8 cellular contexts compared by ENCODE assay signal in genomic region chr22:18110194-18110943, GRCh38. TPM values are rescaled to one million over a fixed set of nuclear protein-coding genes. Genes with fewer than 3 reads are reported as not detected.
DNase-seq lines count a peak whose midpoint lies in the region; ATAC-seq and TF ChIP-seq lines count a peak whose summit lies in the region.

Gene TUBA8, plus strand, starts transcription at chr22:18110809. Its CDS starts 57 bp downstream, at chr22:18110866.

- H3K27ac ChIP-seq in esophagus muscularis mucosa (replicated peaks in 1 of 4) = peak within 1 kb of the TSS; percentile 64 to 71 (median 70)
- no peak within 1 kb of the TSS for H3K27ac ChIP-seq in muscle layer of colon (ENCODE audit: low read depth, low read length)
- H3K27ac ChIP-seq in thoracic aorta = no peak within 1 kb of the TSS

- intact Hi-C loops in esophagus muscularis mucosa (cut with DNase I) = no loop called here

- no peak for TF ChIP-seq EP300 in esophagus muscularis mucosa (IDR thresholded peaks at IDR 0.05)

- POLR2A ChIA-PET in activated CD8-positive, alpha-beta T cell treated with anti-CD3 and anti-CD28 coated beads, Interleukin-2, amount 10 ng/mL, durations not matched to agents 7 days and 5 days (lab: Charles Lee) = no interaction called here

- H3K4me3 ChIP-seq in esophagus muscularis mucosa (peak within 1 kb of the TSS; percentile 56 to 73 (median 62)), muscle layer of colon (ENCODE audit: low read depth in 1 of 2, low read length in 2 of 2) (peak within 1 kb of the TSS; percentile 18 to 27), thoracic aorta (peak within 1 kb of the TSS; percentile 72)

- no peak for TF ChIP-seq CTCF in esophagus muscularis mucosa (IDR thresholded peaks at IDR 0.05)
- no peak for TF ChIP-seq CTCF in thoracic aorta (IDR thresholded peaks at IDR 0.05)

- peaks cover 0 to 19% (median 0%) of the 10 kb centered on the region in 4 donors for H3K27me3 ChIP-seq in esophagus muscularis mucosa
- peaks cover 5 to 29% of the 10 kb centered on the region in 2 donors for H3K27me3 ChIP-seq in muscle layer of colon (ENCODE audit: control insufficient read depth in 1 of 2, insufficient read depth in 2 of 2, low read length in 2 of 2)
- no peaks in the 10 kb centered on the region for H3K27me3 ChIP-seq in thoracic aorta (replicated peaks; ENCODE audit: insufficient read depth)

- peaks cover 12% of the 10 kb centered on the region for H3K36me3 Mint-ChIP-seq in activated CD8-positive, alpha-beta T cell treated with anti-CD3 and anti-CD28 coated beads, Interleukin-2, amount 10 ng/mL, durations not matched to agents 7 days and 5 days (ENCODE audit: low read depth)

- CTCF ChIA-PET in activated CD8-positive, alpha-beta T cell treated with anti-CD3 and anti-CD28 coated beads, Interleukin-2, amount 10 ng/mL, durations not matched to agents 7 days and 5 days (lab: Charles Lee) = no interaction called here

- TF ChIP-seq POLR2A in esophagus muscularis mucosa (IDR thresholded peaks at IDR 0.05; ENCODE audit: low read depth) = no peak

- DNase-seq in NCI-H2107 treated with DMSO at 0.1 percent for 48 hours (lab: John Stamatoyannopoulos, UW; ENCODE audit: unreplicated experiment) (peak; percentile 17), NCI-H2107 (lab: John Stamatoyannopoulos, UW) (no peak), NCI-H1092 (lab: John Stamatoyannopoulos, UW) (peak; percentile 33), esophagus muscularis mucosa (ENCODE audit: extremely low spot score) (no peak), thoracic aorta (ENCODE audit: low spot score) (peak; percentile 10), GF-D8 (lab: John Stamatoyannopoulos, UW) (no peak)
- peak; percentile 30 for DNase-seq in activated CD8-positive, alpha-beta T cell treated with anti-CD3 and anti-CD28 coated beads, Interleukin-2, amount 10 ng/mL, durations not matched to agents 7 days and 5 days

- no peak within 1 kb of the TSS for H3K9ac ChIP-seq in muscle layer of colon (ENCODE audit: low read length)

- peaks cover 7% of the 10 kb centered on the region for H3K9me3 Mint-ChIP-seq in activated CD8-positive, alpha-beta T cell treated with anti-CD3 and anti-CD28 coated beads, Interleukin-2, amount 10 ng/mL, durations not matched to agents 7 days and 5 days (ENCODE audit: insufficient read depth)

- H3K27ac Mint-ChIP-seq in activated CD8-positive, alpha-beta T cell treated with anti-CD3 and anti-CD28 coated beads, Interleukin-2, amount 10 ng/mL, durations not matched to agents 7 days and 5 days = no peak within 1 kb of the TSS

- H3K36me3 ChIP-seq in esophagus muscularis mucosa (no peaks in the 10 kb centered on the region), muscle layer of colon (ENCODE audit: insufficient read depth, low read length) (no peaks in the 10 kb centered on the region), thoracic aorta (no peaks in the 10 kb centered on the region)

- no peaks in the 10 kb centered on the region for H3K9me3 ChIP-seq in esophagus muscularis mucosa
- no peaks in the 10 kb centered on the region for H3K9me3 ChIP-seq in muscle layer of colon (ENCODE audit: low read length)
- no peaks in the 10 kb centered on the region for H3K9me3 ChIP-seq in thoracic aorta

- peak; percentile 60 for ATAC-seq in activated CD8-positive, alpha-beta T cell treated with anti-CD3 and anti-CD28 coated beads, Interleukin-2, amount 10 ng/mL, durations not matched to agents 7 days and 5 days
- no peak for ATAC-seq in thoracic aorta (ENCODE audit: insufficient number of reproducible peaks, low FRiP score, low read depth)

- H3K4me1 ChIP-seq in esophagus muscularis mucosa (peaks cover 28 to 44% (median 34%) of the 10 kb centered on the region in 4 donors), muscle layer of colon (ENCODE audit: insufficient read depth, low read length) (peaks cover 8% of the 10 kb centered on the region), thoracic aorta (ENCODE audit: control insufficient read depth in 1 of 2, low read depth in 2 of 2) (peaks cover 15 to 17% of the 10 kb centered on the region in 2 donors)

- WGBS in esophagus muscularis mucosa = 6% methylated on average over 4 of the region's 70 CpGs

- H3K4me3 Mint-ChIP-seq in activated CD8-positive, alpha-beta T cell treated with anti-CD3 and anti-CD28 coated beads, Interleukin-2, amount 10 ng/mL, durations not matched to agents 7 days and 5 days = peak within 1 kb of the TSS; percentile 44

- H3K4me1 Mint-ChIP-seq in activated CD8-positive, alpha-beta T cell treated with anti-CD3 and anti-CD28 coated beads, Interleukin-2, amount 10 ng/mL, durations not matched to agents 7 days and 5 days (ENCODE audit: low read depth) = peaks cover 45% of the 10 kb centered on the region

- H3K27me3 Mint-ChIP-seq in activated CD8-positive, alpha-beta T cell treated with anti-CD3 and anti-CD28 coated beads, Interleukin-2, amount 10 ng/mL, durations not matched to agents 7 days and 5 days (ENCODE audit: low read depth) = peaks cover 27% of the 10 kb centered on the region

RNA-seq across cellular contexts. Expression of gene TUBA8, which starts in this region (rescaled TPM):
- 1 to 10 TPM; 1.2 to 1.5 TPM for total RNA-seq in activated CD8-positive, alpha-beta T cell treated with anti-CD3 and anti-CD28 coated beads, Interleukin-2, amount 10 ng/mL, durations not matched to agents 7 days and 5 days
- total RNA-seq in esophagus muscularis mucosa (10 to 100 TPM in 3 of 4 donors, 1 to 10 TPM in 1; 7.5 to 16.5 (median 14.0) TPM), thoracic aorta (1 to 10 TPM in 1 of 2 donors, under 1 TPM in 1; 0.41 to 2.2 TPM)

Comparison
In these comparisons a context has a peak if more than half of its experiments do, and no peak if none do; other contexts are left out.
1. DNase-seq: peak in NCI-H2107 treated with DMSO at 0.1 percent for 48 hours (single experiment), NCI-H1092 (single experiment), activated CD8-positive, alpha-beta T cell treated with anti-CD3 and anti-CD28 coated beads, Interleukin-2, amount 10 ng/mL, durations not matched to agents 7 days and 5 days (single experiment) and thoracic aorta (single experiment); none in NCI-H2107 (single experiment), esophagus muscularis mucosa (single experiment) and GF-D8 (single experiment).
2. H3K27ac ChIP-seq: peak in esophagus muscularis mucosa (4 of 4); none in muscle layer of colon (single experiment) and thoracic aorta (0 of 2).
3. Peak in every context shown above with its lines, with median percentiles within 50 percentile points of each other: H3K4me3 ChIP-seq.